ENCODE assay signal across 26 cellular contexts in genomic region chr11:119189393-119189792, GRCh38. TPM values are rescaled to one million over a fixed set of nuclear protein-coding genes. Genes with fewer than 3 reads are reported as not detected.
DNase-seq lines count a peak whose midpoint lies in the region; ATAC-seq, FAIRE-seq and TF ChIP-seq lines count a peak whose summit lies in the region.
"Had no signal": no experiment of that assay in that cellular context is flagged by ENCODE, and none has a peak within 500 bp of the region (broad histone marks: within the 10 kb centered on the region; RNA-seq: fewer than 3 reads in every experiment).

No MANE protein-coding gene starts in this region.

- H3K36me3 ChIP-seq in RWPE2 (ENCODE audit: low read depth) = no peaks in the 10 kb centered on the region
- no peaks in the 10 kb centered on the region for H3K36me3 ChIP-seq in lower lobe of right lung
- no peaks in the 10 kb centered on the region for H3K36me3 ChIP-seq in tibial nerve
- H3K36me3 ChIP-seq: Peyer's patch, SJSA1 had no signal

- TF ChIP-seq POLR2A in GM12891 (IDR thresholded peaks at IDR 0.05; ENCODE audit: low read depth, low read length) (no peak), tibial nerve (IDR thresholded peaks at IDR 0.05) (no peak)

- H3K9me3 ChIP-seq in RWPE2 (ENCODE audit: severe bottlenecking) (no peaks in the 10 kb centered on the region), lower lobe of right lung (no peaks in the 10 kb centered on the region), tibial nerve (no peaks in the 10 kb centered on the region)
- H3K9me3 ChIP-seq: Peyer's patch, SJSA1 had no signal

- 82 to 93% methylated on average over 4 of the region's 4 CpGs for WGBS in tibial nerve, 2 donors

- H3K27me3 ChIP-seq in RWPE2 (ENCODE audit: insufficient read depth, poor library complexity, severe bottlenecking) = no peaks in the 10 kb centered on the region
- no peaks in the 10 kb centered on the region for H3K27me3 ChIP-seq in lower lobe of right lung (ENCODE audit: low read depth)
- peaks cover 0 to 6% of the 10 kb centered on the region in 2 donors for H3K27me3 ChIP-seq in tibial nerve
- H3K27me3 ChIP-seq: Peyer's patch, SJSA1 had no signal

- no peak for TF ChIP-seq EP300 in tibial nerve (IDR thresholded peaks at IDR 0.05)

- FAIRE-seq in GM12891 (lab: Jason Lieb, UNC) = no peak
- FAIRE-seq: H1 had no signal

- ATAC-seq in RWPE2 (ENCODE audit: low read depth) (peak; percentile 21; the same call in 1 of the 3 replicates), lower lobe of right lung (no peak), GM21786 (IDR thresholded peaks at IDR 0.05; ENCODE audit: unreplicated experiment) (no peak)
- ATAC-seq: Right ventricle myocardium inferior had no signal

- no peaks in the 10 kb centered on the region for H3K4me1 ChIP-seq in RWPE2 (ENCODE audit: insufficient read depth, poor library complexity, severe bottlenecking)
- peaks cover 7% of the 10 kb centered on the region for H3K4me1 ChIP-seq in lower lobe of right lung
- no peaks in the 10 kb centered on the region for H3K4me1 ChIP-seq in tibial nerve
- H3K4me1 ChIP-seq: Peyer's patch, SJSA1 had no signal

- H3K4me3 ChIP-seq in RWPE2 (ENCODE audit: severe bottlenecking) (no peak overlapping the region), lower lobe of right lung (no peak overlapping the region), tibial nerve (no peak overlapping the region)
- H3K4me3 ChIP-seq: Peyer's patch, SJSA1 had no signal

- no peak overlapping the region for H3K27ac ChIP-seq in RWPE2 (ENCODE audit: poor library complexity, severe bottlenecking)
- H3K27ac ChIP-seq in lower lobe of right lung = no peak overlapping the region
- no peak overlapping the region for H3K27ac ChIP-seq in tibial nerve
- H3K27ac ChIP-seq: Peyer's patch, SJSA1 had no signal

- TF ChIP-seq CTCF in RWPE2 (IDR thresholded peaks at IDR 0.05; ENCODE audit: poor library complexity, severe bottlenecking) (no peak), lower lobe of right lung (IDR thresholded peaks at IDR 0.05) (no peak), tibial nerve (IDR thresholded peaks at IDR 0.05) (no peak)

- DNase-seq in GM12891 (ENCODE audit: insufficient read length, low spot score) (peak; percentile 18), HT-29 (ENCODE audit: low spot score) (peak; percentile 19), RWPE2 (ENCODE audit: low spot score) (no peak), lower lobe of right lung (peak; percentile 10), posterior vena cava (ENCODE audit: low spot score) (no peak), NCI-H2196 (lab: John Stamatoyannopoulos, UW; ENCODE audit: unreplicated experiment) (no peak), tibial nerve (ENCODE audit: low spot score in 2 of 2) (no peak)
- DNase-seq: CD4-positive, CD25-positive, alpha-beta regulatory T cell; DMS79; KBM-7; NCI-H1092; NCI-H1436; NCI-H187 treated with DMSO at 0.1 percent for 48 hours; NCI-H2107; NCI-H226; NCI-H510A treated with DMSO at 0.1 percent for 48 hours; NCI-H748 treated with DMSO at 0.1 percent for 48 hours; NK-92 treated with Interleukin-12 subunit alpha and Interleukin-12 subunit beta, amount 100 ng/mL, for 24 hours; SW 1271 had no signal

- intact Hi-C loops in lower lobe of right lung (cut with DNase I) = no loop called here
- intact Hi-C loops in posterior vena cava (cut with DNase I) = no loop called here

TF ChIP-seq in GM12891, 5 proteins besides CTCF, POLR2A, EP300 and RAD21:
- TF ChIP-seq POU2F2 (IDR thresholded peaks at IDR 0.05; ENCODE audit: low read depth, low read length) (no peak), SPI1 (IDR thresholded peaks at IDR 0.05; ENCODE audit: low read depth, low read length) (no peak), POLR2AphosphoS5 (IDR thresholded peaks at IDR 0.05; ENCODE audit: low read depth, low read length) (no peak), TAF1 (IDR thresholded peaks at IDR 0.05; ENCODE audit: low read depth, low read length) (no peak), PAX5 (IDR thresholded peaks at IDR 0.05; ENCODE audit: insufficient read depth, low read length, severe bottlenecking) (no peak)

RNA-seq across cellular contexts. Expression of gene NHERF4, which starts 4.1 kb away (rescaled TPM):
- polyA plus RNA-seq in GM12891 (2012; ENCODE audit: low read depth, missing spikeins) = not detected
- total RNA-seq in HT-29 (2014; rRNA removed; shearing (Covaris generic)) = 1.8 TPM in 2 replicates
- not detected for total RNA-seq in lower lobe of right lung
- total RNA-seq in posterior vena cava = under 1 TPM in 1 of 2 donors, not detected in 1; 0.14 TPM
- under 1 TPM in 1 of 4 donors, not detected in 3; 0.30 TPM for total RNA-seq in tibial nerve
- total RNA-seq: A673; CD4-positive, CD25-positive, alpha-beta regulatory T cell; H1; Right ventricle myocardium inferior; SJSA1 had no signal
- polyA plus RNA-seq: BJ; CD4-positive, CD25-positive, alpha-beta regulatory T cell had no signal

RNA-seq across cellular contexts. Expression of gene CBL, which starts 16.7 kb away (rescaled TPM):
- 4.4 TPM for polyA plus RNA-seq in GM12891 (2012; ENCODE audit: low read depth, missing spikeins)
- 6.5 and 8.3 TPM in 2 replicates for total RNA-seq in HT-29 (2014; rRNA removed; shearing (Covaris generic))
- total RNA-seq in lower lobe of right lung (39.0 TPM), posterior vena cava (10 to 100 TPM; 23.3 to 32.8 TPM), tibial nerve (10 to 100 TPM; 14.2 to 19.2 (median 16.0) TPM)

RNA-seq across cellular contexts. Expression of gene NLRX1, which starts 20.9 kb away (rescaled TPM):
- 8.2 TPM for polyA plus RNA-seq in GM12891 (2012; ENCODE audit: low read depth, missing spikeins)
- 13.1 and 21.1 TPM in 2 replicates for total RNA-seq in HT-29 (2014; rRNA removed; shearing (Covaris generic))
- total RNA-seq in lower lobe of right lung = 16.5 TPM
- total RNA-seq in posterior vena cava = 10 to 100 TPM; 14.9 to 23.9 TPM
- 10 to 100 TPM; 16.0 to 27.7 (median 20.5) TPM for total RNA-seq in tibial nerve

RNA-seq across cellular contexts. Expression of gene ABCG4, which starts 40.5 kb away (rescaled TPM):
- polyA plus RNA-seq in GM12891 (2012; ENCODE audit: low read depth, missing spikeins) = not detected
- not detected in 2 replicates for total RNA-seq in HT-29 (2014; rRNA removed; shearing (Covaris generic))
- 0.15 TPM for total RNA-seq in lower lobe of right lung
- total RNA-seq in posterior vena cava = under 1 TPM; 0.23 to 0.43 TPM
- total RNA-seq in tibial nerve = under 1 TPM in 2 of 4 donors, not detected in 2; under 0.01 to 0.30 TPM
- total RNA-seq: A673; CD4-positive, CD25-positive, alpha-beta regulatory T cell; Peyer's patch had no signal
- polyA plus RNA-seq: CD4-positive, CD25-positive, alpha-beta regulatory T cell had no signal

Comparison
In these comparisons a context has a peak if more than half of its experiments do, and no peak if none do; other contexts are left out.
1. DNase-seq: peak in GM12891 (single experiment), HT-29 (single experiment) and lower lobe of right lung (single experiment); none in RWPE2 (single experiment), posterior vena cava (single experiment), NCI-H2196 (single experiment) and tibial nerve (0 of 2).